Comparison of ENCODE assay signal across 17 cellular contexts in genomic region chr22:20459862-20460261, GRCh38.
"Had no signal": no experiment of that assay in that cellular context is flagged by ENCODE, and none has a peak within 500 bp of the region (broad histone marks: within the 10 kb centered on the region; RNA-seq: fewer than 3 reads in every experiment).

No MANE protein-coding gene starts in this region.

- H3K36me3 ChIP-seq: transverse colon had no signal

- H3K9me3 Mint-ChIP-seq: activated B cell treated with CpG ODN at 0.5 μM for 24 hours; activated naive CD8-positive, alpha-beta T cell treated with anti-CD3 and anti-CD28 coated beads for 36 hours; activated T-cell treated with anti-CD3 and anti-CD28 coated beads, Interleukin-2, amount 50 U/mL, for 72 hours; effector memory CD8-positive, alpha-beta T cell; naive thymus-derived CD8-positive, alpha-beta T cell; stimulated activated naive CD8-positive, alpha-beta T cell treated with anti-CD3 and anti-CD28 coated beads, Interleukin-15, amount 100 ng/mL, for 72 hours had no signal

- H3K9me3 ChIP-seq: suprapubic skin, transverse colon had no signal

- H3K27ac ChIP-seq: cardiac muscle cell, suprapubic skin, transverse colon had no signal

- H3K4me3 Mint-ChIP-seq: activated B cell treated with CpG ODN at 0.5 μM for 24 hours; activated naive CD8-positive, alpha-beta T cell treated with anti-CD3 and anti-CD28 coated beads for 36 hours; activated T-cell treated with anti-CD3 and anti-CD28 coated beads, Interleukin-2, amount 50 U/mL, for 72 hours; effector memory CD8-positive, alpha-beta T cell; stimulated activated naive CD8-positive, alpha-beta T cell treated with anti-CD3 and anti-CD28 coated beads, Interleukin-15, amount 100 ng/mL, for 72 hours had no signal

- ATAC-seq: activated T-cell treated with anti-CD3 and anti-CD28 coated beads, Interleukin-2, amount 50 U/mL, for 72 hours; effector memory CD8-positive, alpha-beta T cell; left cardiac atrium; naive thymus-derived CD8-positive, alpha-beta T cell; stimulated activated naive CD8-positive, alpha-beta T cell treated with anti-CD3 and anti-CD28 coated beads, Interleukin-15, amount 100 ng/mL, for 72 hours had no signal

- H3K27me3 ChIP-seq: cardiac muscle cell, suprapubic skin, transverse colon had no signal

- H3K4me3 ChIP-seq: cardiac muscle cell, suprapubic skin, transverse colon had no signal

- H3K27me3 Mint-ChIP-seq: activated B cell treated with CpG ODN at 0.5 μM for 24 hours; activated naive CD8-positive, alpha-beta T cell treated with anti-CD3 and anti-CD28 coated beads for 36 hours; effector memory CD8-positive, alpha-beta T cell; naive thymus-derived CD8-positive, alpha-beta T cell; progenitor cell of endocrine pancreas; stimulated activated naive CD8-positive, alpha-beta T cell treated with anti-CD3 and anti-CD28 coated beads, Interleukin-15, amount 100 ng/mL, for 72 hours had no signal

- H3K27ac Mint-ChIP-seq: activated B cell treated with CpG ODN at 0.5 μM for 24 hours; activated naive CD8-positive, alpha-beta T cell treated with anti-CD3 and anti-CD28 coated beads for 36 hours; activated T-cell treated with anti-CD3 and anti-CD28 coated beads, Interleukin-2, amount 50 U/mL, for 72 hours; effector memory CD8-positive, alpha-beta T cell; progenitor cell of endocrine pancreas; stimulated activated naive CD8-positive, alpha-beta T cell treated with anti-CD3 and anti-CD28 coated beads, Interleukin-15, amount 100 ng/mL, for 72 hours had no signal

- DNase-seq: activated B cell treated with CpG ODN at 0.5 μM for 24 hours; activated CD4-positive, alpha-beta T cell treated with anti-CD3 and anti-CD28 coated beads for 4 hours; activated gamma-delta T cell treated with Interleukin-2 at 50 U/mL for 16 hours; activated naive CD8-positive, alpha-beta T cell treated with anti-CD3 and anti-CD28 coated beads for 36 hours; activated T-cell treated with anti-CD3 and anti-CD28 coated beads, Interleukin-2, amount 50 U/mL, for 72 hours; amniotic stem cell; effector memory CD8-positive, alpha-beta T cell; left cardiac atrium; mesendoderm; occipital lobe; stimulated activated CD4-positive, alpha-beta T cell treated with anti-CD3 and anti-CD28 coated beads, Interleukin-2, amount 100 ng/mL, for 24 hours; stimulated activated naive CD8-positive, alpha-beta T cell treated with anti-CD3 and anti-CD28 coated beads, Interleukin-15, amount 100 ng/mL, for 72 hours; transverse colon had no signal
